Comparison of ENCODE assay signal across 14 cellular contexts in the genomic region with DNA sequence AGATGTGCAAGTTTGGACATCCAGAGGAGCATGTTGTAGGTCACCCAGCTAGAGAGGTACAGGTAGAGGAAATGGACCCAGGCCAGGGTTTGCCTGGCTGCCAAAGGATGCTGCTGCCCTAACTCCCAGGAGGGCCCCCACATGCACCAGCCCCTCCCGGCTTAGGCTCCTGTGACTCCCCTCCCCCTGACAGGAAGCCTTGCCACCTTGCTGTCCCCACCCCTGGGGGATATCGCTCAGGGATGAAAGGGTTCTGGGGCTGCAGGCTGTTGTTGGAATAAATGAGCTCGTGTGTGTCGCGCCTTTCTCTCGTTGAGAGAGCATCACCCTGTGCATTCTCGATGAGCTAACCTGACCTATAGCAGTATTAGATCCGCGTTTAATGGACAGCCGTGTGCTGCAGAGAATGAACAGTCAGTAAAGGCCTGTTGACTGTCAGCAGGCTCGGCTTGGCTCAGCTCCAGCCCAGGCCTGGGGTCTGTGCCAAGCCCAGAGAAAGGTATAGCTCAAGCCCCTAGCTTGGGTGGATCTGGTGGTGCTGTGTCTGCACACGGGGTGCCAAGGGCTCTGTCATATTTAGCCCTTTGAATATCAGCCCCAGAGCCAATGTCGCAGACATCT.
DNase-seq lines count a peak whose midpoint lies in the region; TF ChIP-seq lines count a peak whose summit lies in the region.
"Had no signal": no experiment of that assay in that cellular context is flagged by ENCODE, and none has a peak within 500 bp of the region (broad histone marks: within the 10 kb centered on the region; RNA-seq: fewer than 3 reads in every experiment).

No MANE protein-coding gene starts in this region.

- H2AFZ ChIP-seq in Loucy (ENCODE audit: low read length) (no peak overlapping the region), mesenchymal stem cell (ENCODE audit: low read depth, low read length) (no peak overlapping the region)

- no peak overlapping the region for H3K23ac ChIP-seq in mesenchymal stem cell (ENCODE audit: low read length in 2 of 2)

- H3K4me1 Mint-ChIP-seq in immature natural killer cell, result peaks cover 54 to 83% of the 10 kb centered on the region in 2 donors

- no peak for TF ChIP-seq CTCF in Loucy (conservative IDR thresholded peaks at IDR 0.05; ENCODE audit: low read length)

- no peak overlapping the region for H3K18ac ChIP-seq in mesenchymal stem cell (ENCODE audit: low read depth in 1 of 2, low read length in 2 of 2)

- no peak overlapping the region for H2AK5ac ChIP-seq in mesenchymal stem cell (ENCODE audit: low read length, severe bottlenecking)

- peaks cover 97% of the 10 kb centered on the region for H3K79me2 ChIP-seq in Loucy (ENCODE audit: insufficient read depth, low read length)

- H3K9me3 Mint-ChIP-seq in immature natural killer cell, result no peaks in the 10 kb centered on the region
- H3K9me3 Mint-ChIP-seq: activated naive CD4-positive, alpha-beta T cell treated with anti-CD3 and anti-CD28 coated beads, Interleukin-2, amount 50 U/mL, for 24 hours had no signal

- H3K4me1 ChIP-seq in Loucy (ENCODE audit: insufficient read depth, low read length, poor library complexity, severe bottlenecking) (peaks cover 33% of the 10 kb centered on the region), mesenchymal stem cell (ENCODE audit: control insufficient read depth, insufficient read depth, low read depth, low read length) (peaks cover 1% of the 10 kb centered on the region)

- H2BK15ac ChIP-seq in mesenchymal stem cell (ENCODE audit: low read depth, poor library complexity, severe bottlenecking), result no peak overlapping the region

- no peak overlapping the region for H3K27ac ChIP-seq in mesenchymal stem cell (ENCODE audit: low read length, poor library complexity, severe bottlenecking)
- H3K27ac ChIP-seq: C4-2B, HL-60 had no signal

- H3K4me2 ChIP-seq in Loucy (ENCODE audit: low read depth, low read length, poor library complexity, severe bottlenecking) (peak overlapping the region; percentile 52), mesenchymal stem cell (ENCODE audit: low read length, poor library complexity, severe bottlenecking) (no peak overlapping the region)

- H4K91ac ChIP-seq in mesenchymal stem cell (ENCODE audit: low read length), result no peak overlapping the region

- H2BK120ac ChIP-seq in mesenchymal stem cell (ENCODE audit: low read depth, low read length), result no peak overlapping the region

- no peak overlapping the region for H4K8ac ChIP-seq in mesenchymal stem cell (ENCODE audit: low read length)

- H3K27me3 ChIP-seq in Loucy (ENCODE audit: insufficient read depth, low read length, poor library complexity, severe bottlenecking) (no peaks in the 10 kb centered on the region), mesenchymal stem cell (ENCODE audit: control insufficient read depth in 1 of 2, insufficient read depth in 1 of 2, low read length in 2 of 2) (peaks cover 0 to 9% of the 10 kb centered on the region in 2 experiments)

- peak overlapping the region in 4 of 6 donors; percentile 14 to 60 (median 30) for H3K27ac Mint-ChIP-seq in immature natural killer cell
- H3K27ac Mint-ChIP-seq: activated naive CD4-positive, alpha-beta T cell treated with anti-CD3 and anti-CD28 coated beads, Interleukin-2, amount 50 U/mL, for 24 hours had no signal

- H3K36me3 ChIP-seq in Loucy (ENCODE audit: insufficient read depth, low read length) (peaks cover 63% of the 10 kb centered on the region; the same call in 1 of the 2 replicates), mesenchymal stem cell (ENCODE audit: control insufficient read depth in 1 of 2, insufficient read depth in 2 of 2, low read depth in 1 of 2, low read length in 2 of 2) (no peaks in the 10 kb centered on the region)

- intact Hi-C loops in posterior cingulate gyrus (cut with DNase I), result no loop called here

- peaks cover 4 to 18% (median 6%) of the 10 kb centered on the region in 3 donors for H3K27me3 Mint-ChIP-seq in immature natural killer cell (ENCODE audit: low read depth in 3 of 3)
- H3K27me3 Mint-ChIP-seq: activated naive CD4-positive, alpha-beta T cell treated with anti-CD3 and anti-CD28 coated beads, Interleukin-2, amount 50 U/mL, for 24 hours had no signal

- 91% methylated on average over 12 of the region's 13 CpGs for WGBS in mesenchymal stem cell

- no peaks in the 10 kb centered on the region for H3K9me3 ChIP-seq in Loucy (ENCODE audit: insufficient read depth, low read depth, low read length)
- no peaks in the 10 kb centered on the region for H3K9me3 ChIP-seq in mesenchymal stem cell (ENCODE audit: control insufficient read depth, low read length)

- H2BK12ac ChIP-seq in mesenchymal stem cell (ENCODE audit: low read length in 2 of 2), result no peak overlapping the region

- H3K4ac ChIP-seq in mesenchymal stem cell (ENCODE audit: low read depth in 1 of 2, low read length in 2 of 2), result no peak overlapping the region

- H3K9me2 ChIP-seq in Loucy (replicated peaks; ENCODE audit: low read depth, low read length), result no peaks in the 10 kb centered on the region

- peak overlapping the region in 1 of 2 experiments; percentile 42 for H3K14ac ChIP-seq in mesenchymal stem cell (ENCODE audit: low read length in 2 of 2)

- H3K36me3 Mint-ChIP-seq in immature natural killer cell, result no peaks in the 10 kb centered on the region
- H3K36me3 Mint-ChIP-seq: activated naive CD4-positive, alpha-beta T cell treated with anti-CD3 and anti-CD28 coated beads, Interleukin-2, amount 50 U/mL, for 24 hours had no signal

- H3K9ac ChIP-seq in Loucy (ENCODE audit: low read depth, low read length, poor library complexity, severe bottlenecking), result no peak overlapping the region
- H3K9ac ChIP-seq in mesenchymal stem cell (ENCODE audit: low read length), result no peak overlapping the region

- H3K4me3 Mint-ChIP-seq in immature natural killer cell, result no peak overlapping the region
- H3K4me3 Mint-ChIP-seq: activated naive CD4-positive, alpha-beta T cell treated with anti-CD3 and anti-CD28 coated beads, Interleukin-2, amount 50 U/mL, for 24 hours had no signal

- peaks cover 86% of the 10 kb centered on the region for H4K20me1 ChIP-seq in Loucy (ENCODE audit: insufficient read depth, low read length, poor library complexity, severe bottlenecking)

- DNase-seq in D341Med (ENCODE audit: low spot score), result peak; percentile 86
- DNase-seq in NCI-H748 (lab: John Stamatoyannopoulos, UW; ENCODE audit: unreplicated experiment), result peak; percentile 77
- DNase-seq in immature natural killer cell, result no peak
- no peak for DNase-seq in hypothalamus (lab: John Stamatoyannopoulos, UW)
- no peak for DNase-seq in mesenchymal stem cell
- DNase-seq in posterior cingulate gyrus, result no peak
- DNase-seq: effector CD8-positive, alpha-beta T cell; Karpas-422; small intestine; stimulated activated naive CD8-positive, alpha-beta T cell treated with anti-CD3 and anti-CD28 coated beads, Interleukin-15, Interleukin-2, amounts not matched to agents 100 U/mL and 50 U/mL, for 24 hours had no signal

- no peaks in the 10 kb centered on the region; the same call in 1 of the 2 replicates for H3F3A ChIP-seq in Loucy (ENCODE audit: low read depth)

- no peaks in the 10 kb centered on the region for H3K79me1 ChIP-seq in mesenchymal stem cell (replicated peaks; ENCODE audit: low read length, poor library complexity, severe bottlenecking)

- no peak overlapping the region for H2BK5ac ChIP-seq in mesenchymal stem cell (ENCODE audit: low read depth, low read length, poor library complexity, severe bottlenecking)

- H3K4me3 ChIP-seq in Loucy (ENCODE audit: low read length, poor library complexity, severe bottlenecking) (no peak overlapping the region), mesenchymal stem cell (ENCODE audit: insufficient read depth in 1 of 2, low read depth in 1 of 2, low read length in 2 of 2) (no peak overlapping the region)

Comparison
In these comparisons a context has a peak if more than half of its experiments do, and no peak if none do; other contexts are left out.
1. DNase-seq: peak in D341Med (single experiment) and NCI-H748 (single experiment); none in immature natural killer cell (0 of 3), hypothalamus (0 of 51), mesenchymal stem cell (single experiment) and posterior cingulate gyrus (0 of 10).